1 cellular context compared by ENCODE assay signal in the genomic region with DNA sequence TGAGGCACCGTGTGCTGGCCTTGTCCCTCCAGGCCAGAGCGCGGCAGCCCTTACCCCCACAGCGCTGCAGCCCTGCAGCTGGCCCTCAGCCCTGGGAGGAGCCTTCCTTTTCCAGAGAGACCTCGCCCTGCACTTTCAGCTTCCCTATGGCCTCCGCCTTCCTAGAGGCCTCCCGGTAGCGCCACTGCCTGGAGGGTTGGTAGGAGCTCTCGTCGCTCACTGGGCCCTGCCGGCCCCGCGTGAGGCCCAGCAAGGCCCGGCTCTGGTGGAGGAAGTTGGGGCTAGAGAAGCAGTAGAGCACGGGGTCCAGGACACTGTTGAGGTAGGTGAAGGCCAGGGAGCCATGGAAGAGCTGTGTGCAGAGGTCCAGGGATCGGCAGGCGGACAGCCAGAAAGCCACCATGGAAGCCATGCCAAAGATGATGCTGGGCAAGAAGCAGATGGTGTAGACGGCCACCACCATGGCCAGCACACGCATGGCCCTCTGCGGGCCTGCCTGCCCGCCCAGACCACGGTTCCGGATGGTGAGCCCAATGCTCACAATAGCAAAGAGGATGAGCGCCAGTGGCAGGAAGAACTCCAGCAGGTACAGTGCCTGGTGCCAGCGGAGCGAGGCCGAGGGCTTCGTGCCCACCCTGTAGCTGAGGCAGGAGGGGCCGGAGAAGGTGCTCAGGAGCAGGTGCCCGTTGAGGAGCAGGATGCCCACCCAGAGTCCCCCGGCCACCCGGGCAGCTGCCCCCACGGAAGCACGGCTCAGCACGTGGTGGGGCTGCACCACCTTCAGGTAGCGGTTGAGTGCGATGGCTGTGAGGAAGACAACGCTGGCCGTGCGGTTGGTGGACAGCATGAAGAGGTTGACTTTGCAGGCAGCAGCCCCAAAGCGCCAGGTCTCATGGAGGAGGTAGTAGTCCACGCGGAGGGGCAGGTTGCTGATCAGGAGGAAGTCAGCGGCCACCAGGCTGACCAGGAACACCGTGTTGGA.
TF ChIP-seq lines count a peak whose summit lies in the region.

No MANE protein-coding gene starts in this region.

TF ChIP-seq in H1, 55 proteins besides CTCF, POLR2A, EP300 and RAD21:
- no peak for TF ChIP-seq CEBPB (IDR thresholded peaks at IDR 0.05; ENCODE audit: low read depth, low read length)
- TF ChIP-seq TAF1 (IDR thresholded peaks at IDR 0.05; ENCODE audit: low read depth, low read length): no peak
- TF ChIP-seq BRCA1 (IDR thresholded peaks at IDR 0.05; ENCODE audit: low read depth, low read length): no peak
